In the genomic region with DNA sequence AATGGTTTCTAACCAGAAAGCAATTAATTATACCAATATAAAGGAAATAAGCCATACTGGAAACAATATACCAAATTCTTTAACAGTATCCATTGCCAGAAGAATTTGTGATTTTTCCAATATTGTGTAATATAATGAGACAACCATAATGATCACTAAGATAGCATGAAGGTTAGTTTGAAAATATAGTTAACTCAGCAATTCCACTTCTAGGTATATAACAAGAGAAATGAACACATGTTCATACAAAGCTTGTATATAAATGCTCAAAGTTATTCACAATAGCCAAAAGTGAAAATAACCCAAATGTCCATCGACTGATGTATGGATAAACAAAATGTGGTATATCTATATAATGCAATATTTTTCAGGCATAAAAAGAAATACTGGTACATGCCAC, we compare ENCODE assay signal across 22 cellular contexts.
"Had no signal": no experiment of that assay in that cellular context is flagged by ENCODE, and none has a peak within 500 bp of the region (broad histone marks: within the 10 kb centered on the region; RNA-seq: fewer than 3 reads in every experiment).

No MANE protein-coding gene starts in this region.

- H3K4me3 ChIP-seq: SJSA1, SK-N-MC had no signal

- H3K27me3 ChIP-seq: SJSA1 had no signal

- H3K9ac ChIP-seq: KMS-11 had no signal

- H3K27ac ChIP-seq: HL-60, KMS-11, SJSA1, SK-N-MC had no signal

- H3K4me2 ChIP-seq: KMS-11 had no signal

- FAIRE-seq: HTR-8/SVneo, RCC 7860 had no signal

- H3K9me3 ChIP-seq: SJSA1 had no signal

- DNase-seq: Kasumi-1, MM.1S, NCI-H1092 treated with DMSO at 0.1 percent for 48 hours, NCI-H1436, NCI-H187, NCI-H2029, NCI-H2081 treated with DMSO at 0.1 percent for 48 hours, NCI-H2171, NCI-H226, NCI-H446, NCI-H510A, NCI-H524 treated with DMSO at 0.1 percent for 48 hours, NCI-H774, Right ventricle myocardium superior, RPMI8226, SIG-M5 had no signal
